1 cellular context compared by ENCODE assay signal in the genomic region with DNA sequence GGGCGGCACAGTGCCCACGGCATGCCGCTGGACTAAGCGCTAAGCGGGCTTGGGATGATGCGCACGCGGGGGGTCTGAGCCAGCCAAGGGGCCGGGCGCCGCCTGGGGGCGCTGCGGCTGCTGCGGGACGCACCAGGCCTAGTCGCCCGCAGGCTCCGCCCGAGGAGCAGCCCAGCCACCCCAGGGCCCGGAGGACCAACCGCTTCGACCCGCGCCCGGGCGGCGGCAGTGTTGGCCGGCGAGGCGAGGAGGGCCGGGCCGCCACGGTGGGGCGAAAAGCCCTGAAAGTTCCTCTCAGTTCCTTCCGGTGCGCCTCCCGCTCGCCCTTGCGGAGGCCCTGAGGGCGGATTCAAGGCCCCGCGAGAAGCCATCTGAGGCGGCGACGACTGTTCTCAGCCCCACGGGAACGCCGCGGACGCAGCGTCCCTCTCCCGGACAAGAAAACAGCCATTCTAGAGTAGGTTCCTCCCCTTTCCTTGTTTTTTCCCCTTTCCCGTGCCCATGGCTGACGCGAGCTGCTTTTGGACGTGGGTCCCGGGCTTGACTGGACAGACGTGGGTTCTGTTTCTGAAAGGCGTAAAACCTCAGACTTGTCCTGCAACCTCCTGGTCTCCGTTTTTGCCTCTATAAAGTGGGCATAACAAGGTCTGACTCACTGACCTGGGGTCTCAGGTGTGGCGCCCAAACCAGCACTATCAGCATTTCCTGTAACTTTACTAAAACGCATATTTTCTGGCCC.
TF ChIP-seq lines count a peak whose summit lies in the region.

ANKAR (plus strand) TSS at position 297 of the 739 bp plus-strand sequence. CDS start 1,821 bp downstream, outside the sequence.

TF ChIP-seq in HepG2, 621 proteins besides CTCF, POLR2A, EP300 and RAD21 (continued from another document and continues in another):
- TF ChIP-seq, protein P1, sequence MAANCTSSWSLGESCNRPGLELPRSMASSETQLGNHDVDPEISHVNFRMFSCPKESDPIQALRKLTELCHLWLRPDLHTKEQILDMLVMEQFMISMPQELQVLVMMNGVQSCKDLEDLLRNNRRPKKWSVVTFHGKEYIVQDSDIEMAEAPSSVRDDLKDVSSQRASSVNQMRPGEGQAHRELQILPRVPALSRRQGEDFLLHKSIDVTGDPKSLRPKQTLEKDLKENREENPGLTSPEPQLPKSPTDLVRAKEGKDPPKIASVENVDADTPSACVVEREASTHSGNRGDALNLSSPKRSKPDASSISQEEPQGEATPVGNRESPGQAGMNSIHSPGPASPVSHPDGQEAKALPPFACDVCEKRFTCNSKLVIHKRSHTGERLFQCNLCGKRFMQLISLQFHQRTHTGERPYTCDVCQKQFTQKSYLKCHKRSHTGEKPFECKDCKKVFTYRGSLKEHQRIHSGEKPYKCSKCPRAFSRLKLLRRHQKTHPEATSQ (CRISPR knock-in tag; IDR thresholded peaks at IDR 0.05; ENCODE audit: borderline replicate concordance): peak; percentile 98
- TF ChIP-seq CHD2 (IDR thresholded peaks at IDR 0.05; ENCODE audit: low read depth, low read length) (peak; percentile 80), ZSCAN25 (CRISPR knock-in tag; IDR thresholded peaks at IDR 0.05) (peak; percentile 88; the same call in 1 of the 2 replicates), KLF16 (CRISPR knock-in tag; IDR thresholded peaks at IDR 0.05) (peak in 1 of 2 experiments; percentile 97; a peak in 2 of 4 replicates), MZF1 (CRISPR knock-in tag; IDR thresholded peaks at IDR 0.05; ENCODE audit: borderline replicate concordance) (no peak), ZNF550 (CRISPR knock-in tag; IDR thresholded peaks at IDR 0.05; ENCODE audit: borderline replicate concordance) (no peak), ZNF720 (CRISPR knock-in tag; IDR thresholded peaks at IDR 0.05) (no peak), NFYC (CRISPR knock-in tag; IDR thresholded peaks at IDR 0.05) (peak; percentile 49), ZNF563 (CRISPR knock-in tag; IDR thresholded peaks at IDR 0.05) (peak; percentile 99), ZFP36L1 (CRISPR knock-in tag; IDR thresholded peaks at IDR 0.05) (peak; percentile 58; the same call in 1 of the 2 replicates), MTERF4 (CRISPR knock-in tag; IDR thresholded peaks at IDR 0.05) (peak; percentile 98), NPAS2 (CRISPR knock-in tag; IDR thresholded peaks at IDR 0.05; ENCODE audit: borderline replicate concordance) (peak; percentile 84; the same call in 1 of the 2 replicates), JUND (CRISPR knock-in tag; IDR thresholded peaks at IDR 0.05) (no peak), ZNF780A (CRISPR knock-in tag; IDR thresholded peaks at IDR 0.05) (no peak), SCMH1 (CRISPR knock-in tag; IDR thresholded peaks at IDR 0.05; ENCODE audit: borderline replicate concordance) (no peak), MYPOP (CRISPR knock-in tag; IDR thresholded peaks at IDR 0.05) (peak; percentile 96), HOXA5 (CRISPR knock-in tag; IDR thresholded peaks at IDR 0.05) (peak; percentile 82; the same call in 1 of the 2 replicates), PHF21A (CRISPR knock-in tag; IDR thresholded peaks at IDR 0.05) (peak; percentile 93), ZNF160 (CRISPR knock-in tag; IDR thresholded peaks at IDR 0.05) (no peak; the same call in 1 of the 2 replicates), REL (CRISPR knock-in tag; conservative IDR thresholded peaks at IDR 0.05) (peak; percentile 90; the same call in 1 of the 2 replicates), ZNF124 (CRISPR knock-in tag; IDR thresholded peaks at IDR 0.05) (no peak; the same call in 1 of the 2 replicates), ZSCAN30 (CRISPR knock-in tag; IDR thresholded peaks at IDR 0.05) (0 out of 2 replicates have a peak, but pooled peaks have one; percentile 14), ZNF709 (CRISPR knock-in tag; IDR thresholded peaks at IDR 0.05) (peak; percentile 98), KDM1A (CRISPR knock-in tag; IDR thresholded peaks at IDR 0.05) (no peak), ZNF646 (CRISPR knock-in tag; IDR thresholded peaks at IDR 0.05) (no peak), ZNF766 (CRISPR knock-in tag; IDR thresholded peaks at IDR 0.05; ENCODE audit: borderline replicate concordance) (peak; percentile 99), HHEX (CRISPR knock-in tag; IDR thresholded peaks at IDR 0.05) (no peak)
- TF ChIP-seq, protein P2, sequence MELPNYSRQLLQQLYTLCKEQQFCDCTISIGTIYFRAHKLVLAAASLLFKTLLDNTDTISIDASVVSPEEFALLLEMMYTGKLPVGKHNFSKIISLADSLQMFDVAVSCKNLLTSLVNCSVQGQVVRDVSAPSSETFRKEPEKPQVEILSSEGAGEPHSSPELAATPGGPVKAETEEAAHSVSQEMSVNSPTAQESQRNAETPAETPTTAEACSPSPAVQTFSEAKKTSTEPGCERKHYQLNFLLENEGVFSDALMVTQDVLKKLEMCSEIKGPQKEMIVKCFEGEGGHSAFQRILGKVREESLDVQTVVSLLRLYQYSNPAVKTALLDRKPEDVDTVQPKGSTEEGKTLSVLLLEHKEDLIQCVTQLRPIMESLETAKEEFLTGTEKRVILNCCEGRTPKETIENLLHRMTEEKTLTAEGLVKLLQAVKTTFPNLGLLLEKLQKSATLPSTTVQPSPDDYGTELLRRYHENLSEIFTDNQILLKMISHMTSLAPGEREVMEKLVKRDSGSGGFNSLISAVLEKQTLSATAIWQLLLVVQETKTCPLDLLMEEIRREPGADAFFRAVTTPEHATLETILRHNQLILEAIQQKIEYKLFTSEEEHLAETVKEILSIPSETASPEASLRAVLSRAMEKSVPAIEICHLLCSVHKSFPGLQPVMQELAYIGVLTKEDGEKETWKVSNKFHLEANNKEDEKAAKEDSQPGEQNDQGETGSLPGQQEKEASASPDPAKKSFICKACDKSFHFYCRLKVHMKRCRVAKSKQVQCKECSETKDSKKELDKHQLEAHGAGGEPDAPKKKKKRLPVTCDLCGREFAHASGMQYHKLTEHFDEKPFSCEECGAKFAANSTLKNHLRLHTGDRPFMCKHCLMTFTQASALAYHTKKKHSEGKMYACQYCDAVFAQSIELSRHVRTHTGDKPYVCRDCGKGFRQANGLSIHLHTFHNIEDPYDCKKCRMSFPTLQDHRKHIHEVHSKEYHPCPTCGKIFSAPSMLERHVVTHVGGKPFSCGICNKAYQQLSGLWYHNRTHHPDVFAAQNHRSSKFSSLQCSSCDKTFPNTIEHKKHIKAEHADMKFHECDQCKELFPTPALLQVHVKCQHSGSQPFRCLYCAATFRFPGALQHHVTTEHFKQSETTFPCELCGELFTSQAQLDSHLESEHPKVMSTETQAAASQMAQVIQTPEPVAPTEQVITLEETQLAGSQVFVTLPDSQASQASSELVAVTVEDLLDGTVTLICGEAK (IDR thresholded peaks at IDR 0.05): no peak
- TF ChIP-seq, protein P2 (CRISPR knock-in tag; IDR thresholded peaks at IDR 0.05): peak; percentile 95
- TF ChIP-seq, protein P3, sequence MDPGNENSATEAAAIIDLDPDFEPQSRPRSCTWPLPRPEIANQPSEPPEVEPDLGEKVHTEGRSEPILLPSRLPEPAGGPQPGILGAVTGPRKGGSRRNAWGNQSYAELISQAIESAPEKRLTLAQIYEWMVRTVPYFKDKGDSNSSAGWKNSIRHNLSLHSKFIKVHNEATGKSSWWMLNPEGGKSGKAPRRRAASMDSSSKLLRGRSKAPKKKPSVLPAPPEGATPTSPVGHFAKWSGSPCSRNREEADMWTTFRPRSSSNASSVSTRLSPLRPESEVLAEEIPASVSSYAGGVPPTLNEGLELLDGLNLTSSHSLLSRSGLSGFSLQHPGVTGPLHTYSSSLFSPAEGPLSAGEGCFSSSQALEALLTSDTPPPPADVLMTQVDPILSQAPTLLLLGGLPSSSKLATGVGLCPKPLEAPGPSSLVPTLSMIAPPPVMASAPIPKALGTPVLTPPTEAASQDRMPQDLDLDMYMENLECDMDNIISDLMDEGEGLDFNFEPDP (CRISPR knock-in tag; conservative IDR thresholded peaks at IDR 0.05): peak; percentile 99
